In genomic region chr2:85325466-85325811, GRCh38 we compare ENCODE assay signal across 8 cellular contexts. TPM values are rescaled to one million over a fixed set of nuclear protein-coding genes. Genes with fewer than 3 reads are reported as not detected.
DNase-seq lines count a peak whose midpoint lies in the region; ATAC-seq and TF ChIP-seq lines count a peak whose summit lies in the region.

No MANE protein-coding gene starts in this region.

- H3K36me3 ChIP-seq in A673 (ENCODE audit: insufficient read depth, low read length, poor library complexity, severe bottlenecking) = peaks cover 39% of the 10 kb centered on the region

- peaks cover 9% of the 10 kb centered on the region for H3K36me3 Mint-ChIP-seq in IgD-negative memory B cell
- H3K36me3 Mint-ChIP-seq in naive thymus-derived CD8-positive, alpha-beta T cell = peaks cover 40 to 70% (median 53%) of the 10 kb centered on the region in 3 donors

- intact Hi-C loops in A673 (cut with micrococcal nuclease; ENCODE audit: unreplicated experiment) = loop anchor here (10.0 kb wide), 1 partner anchor 219 kb away; no protein-coding TSS in a partner anchor

- POLR2A ChIA-PET in A673 (lab: Charles Lee; ENCODE audit: low non-redundant PET) = no interaction called here
- POLR2A ChIA-PET in naive thymus-derived CD8-positive, alpha-beta T cell (lab: Charles Lee) = interaction anchor here (1.3 to 5.6 kb wide), 4 partner anchors 12 to 112 kb away, joined by 3 to 77 read pairs (median 19); no protein-coding TSS in a partner anchor

- BruUV-seq in A673 (replicated peaks; lab: Mats Ljungman, UMichigan) = no TSS peak

- H3K4me3 Mint-ChIP-seq in IgD-negative memory B cell = peak overlapping the region; percentile 93 to 99 (median 98)
- peak overlapping the region; percentile 96 to 100 (median 99) for H3K4me3 Mint-ChIP-seq in naive thymus-derived CD8-positive, alpha-beta T cell

- peak overlapping the region; percentile 67 to 99 (median 95) for H3K27ac Mint-ChIP-seq in IgD-negative memory B cell
- H3K27ac Mint-ChIP-seq in naive thymus-derived CD8-positive, alpha-beta T cell = peak overlapping the region; percentile 71 to 100 (median 98)

- H3K27me3 Mint-ChIP-seq in IgD-negative memory B cell = no peaks in the 10 kb centered on the region
- no peaks in the 10 kb centered on the region for H3K27me3 Mint-ChIP-seq in naive thymus-derived CD8-positive, alpha-beta T cell

- DNase-seq in A673 (ENCODE audit: low spot score) (no peak), cardiac fibroblast (ENCODE audit: low read depth in 2 of 2) (no peak), DMS 273 treated with DMSO at 0.1 percent for 48 hours (lab: John Stamatoyannopoulos, UW) (no peak)
- DNase-seq in naive thymus-derived CD8-positive, alpha-beta T cell = no peak

- H3K9me3 ChIP-seq in A673 (ENCODE audit: low read depth, low read length, poor library complexity, severe bottlenecking) = no peaks in the 10 kb centered on the region

- no peak for ATAC-seq in naive thymus-derived CD8-positive, alpha-beta T cell
- no peak for ATAC-seq in GM18505 (IDR thresholded peaks at IDR 0.05; ENCODE audit: unreplicated experiment)
- no peak for ATAC-seq in GM21619 (IDR thresholded peaks at IDR 0.05; ENCODE audit: unreplicated experiment)
- no peak for ATAC-seq in HG03460 (IDR thresholded peaks at IDR 0.05; ENCODE audit: unreplicated experiment)

- TF ChIP-seq POLR2A in GM18505 (IDR thresholded peaks at IDR 0.05; ENCODE audit: borderline replicate concordance, extremely low read depth, insufficient read depth, insufficient read length) = no peak

- peaks cover 17% of the 10 kb centered on the region for H3K4me1 ChIP-seq in A673 (ENCODE audit: insufficient read depth, low read length, poor library complexity, severe bottlenecking)

- H3K27me3 ChIP-seq in A673 (replicated peaks; ENCODE audit: insufficient read depth, low read depth, low read length, poor library complexity) = no peaks in the 10 kb centered on the region

- H3K9me3 Mint-ChIP-seq in IgD-negative memory B cell = no peaks in the 10 kb centered on the region
- H3K9me3 Mint-ChIP-seq in naive thymus-derived CD8-positive, alpha-beta T cell = no peaks in the 10 kb centered on the region

- CTCF ChIA-PET in A673 (lab: Charles Lee) = no interaction called here

- H3K27ac ChIP-seq in A673 (ENCODE audit: low read depth, low read length, poor library complexity, severe bottlenecking) = no peak overlapping the region

- peak overlapping the region; percentile 87 for H3K4me3 ChIP-seq in A673 (ENCODE audit: low read depth, low read length, poor library complexity, severe bottlenecking)
- peak overlapping the region; percentile 79 to 85 for H3K4me3 ChIP-seq in cardiac fibroblast (replicated peaks in 1 of 2; ENCODE audit: low read depth in 2 of 2, low read length in 2 of 2)

- peaks cover 41 to 51% (median 42%) of the 10 kb centered on the region in 3 donors for H3K4me1 Mint-ChIP-seq in IgD-negative memory B cell
- H3K4me1 Mint-ChIP-seq in naive thymus-derived CD8-positive, alpha-beta T cell = peaks cover 45 to 79% (median 68%) of the 10 kb centered on the region in 4 donors

- TF ChIP-seq CTCF in A673 (conservative IDR thresholded peaks at IDR 0.05; ENCODE audit: low read depth, low read length) (no peak), cardiac fibroblast (IDR thresholded peaks at IDR 0.05; ENCODE audit: low read depth, low read length) (no peak)

RNA-seq across cellular contexts. Expression of gene TGOLN2, which starts 2.4 kb away (rescaled TPM):
- total RNA-seq in A673 (2021) = 48.8 and 56.0 TPM in 2 replicates
- 86.7 TPM for polyA plus RNA-seq in IgD-negative memory B cell
- total RNA-seq in naive thymus-derived CD8-positive, alpha-beta T cell = 100 to 1,000 TPM; 215 to 227 TPM
- polyA plus RNA-seq in naive thymus-derived CD8-positive, alpha-beta T cell = 10 to 100 TPM; 55.6 to 80.0 (median 65.1) TPM

RNA-seq across cellular contexts. Expression of gene RETSAT, which starts 28.9 kb away (rescaled TPM):
- 28.4 and 30.4 TPM in 2 replicates for total RNA-seq in A673 (2021)
- polyA plus RNA-seq in IgD-negative memory B cell = 10.6 TPM
- 10 to 100 TPM; 21.3 to 25.6 TPM for total RNA-seq in naive thymus-derived CD8-positive, alpha-beta T cell
- 10 to 100 TPM in 1 of 3 donors, 1 to 10 TPM in 2; 6.6 to 15.1 (median 9.9) TPM for polyA plus RNA-seq in naive thymus-derived CD8-positive, alpha-beta T cell

RNA-seq across cellular contexts. Expression of gene ELMOD3, which starts 29.1 kb away (rescaled TPM):
- total RNA-seq in A673 (2021) = 13.0 and 16.4 TPM in 2 replicates
- 16.0 TPM for polyA plus RNA-seq in IgD-negative memory B cell
- 10 to 100 TPM; 27.7 to 29.3 TPM for total RNA-seq in naive thymus-derived CD8-positive, alpha-beta T cell
- polyA plus RNA-seq in naive thymus-derived CD8-positive, alpha-beta T cell = 10 to 100 TPM in 2 of 3 donors, 1 to 10 TPM in 1; 6.3 to 14.5 (median 11.8) TPM
